ENCODE assay signal across 1 cellular context in genomic region chr1:213564215-213564659, GRCh38.
TF ChIP-seq lines count a peak whose summit lies in the region.

No MANE protein-coding gene starts in this region.

TF ChIP-seq in HepG2, 621 proteins besides CTCF, POLR2A, EP300 and RAD21 (continued from another document and continues in another):
- TF ChIP-seq ZNF572 (CRISPR knock-in tag; IDR thresholded peaks at IDR 0.05) (no peak), THAP9 (CRISPR knock-in tag; IDR thresholded peaks at IDR 0.05; ENCODE audit: borderline replicate concordance) (no peak), ZNF30 (CRISPR knock-in tag; IDR thresholded peaks at IDR 0.05) (no peak), ZNF543 (CRISPR knock-in tag; IDR thresholded peaks at IDR 0.05) (no peak), RXRB (CRISPR knock-in tag; IDR thresholded peaks at IDR 0.05; ENCODE audit: borderline replicate concordance) (peak; percentile 13; the same call in 1 of the 2 replicates), MYPOP (CRISPR knock-in tag; IDR thresholded peaks at IDR 0.05) (no peak), ARID3A (IDR thresholded peaks at IDR 0.05; ENCODE audit: low read depth, low read length) (peak; percentile 47; the same call in 1 of the 2 replicates), ZNF256 (CRISPR knock-in tag; conservative IDR thresholded peaks at IDR 0.05) (no peak), HMGA1 (CRISPR knock-in tag; conservative IDR thresholded peaks at IDR 0.05) (no peak), IRF2 (CRISPR knock-in tag; IDR thresholded peaks at IDR 0.05) (peak; percentile 40; the same call in 1 of the 2 replicates), MYNN (CRISPR knock-in tag; IDR thresholded peaks at IDR 0.05; ENCODE audit: low read depth) (no peak), KDM4B (CRISPR knock-in tag; IDR thresholded peaks at IDR 0.05) (no peak), HNF4A (CRISPR knock-in tag; IDR thresholded peaks at IDR 0.05) (peak; percentile 88), ZNF605 (CRISPR knock-in tag; IDR thresholded peaks at IDR 0.05) (no peak), ZSCAN31 (CRISPR knock-in tag; IDR thresholded peaks at IDR 0.05; ENCODE audit: low read depth) (no peak), SUZ12 (IDR thresholded peaks at IDR 0.05; ENCODE audit: low read depth, low read length) (no peak), SNAPC5 (CRISPR knock-in tag; IDR thresholded peaks at IDR 0.05; ENCODE audit: borderline replicate concordance) (no peak), ZBTB39 (CRISPR knock-in tag; IDR thresholded peaks at IDR 0.05) (no peak), SOX13 (IDR thresholded peaks at IDR 0.05) (no peak), SOX13 (CRISPR knock-in tag; conservative IDR thresholded peaks at IDR 0.05 in 1 of 2, IDR thresholded peaks at IDR 0.05 in 1 of 2) (peak in 1 of 2 experiments; percentile 46; a peak in 2 of 4 replicates), ZZZ3 (CRISPR knock-in tag; IDR thresholded peaks at IDR 0.05; ENCODE audit: borderline replicate concordance) (no peak), SALL1 (CRISPR knock-in tag; IDR thresholded peaks at IDR 0.05) (no peak; the same call in 1 of the 2 replicates), BRCA1 (CRISPR knock-in tag; IDR thresholded peaks at IDR 0.05) (no peak), ZNF883 (CRISPR knock-in tag; IDR thresholded peaks at IDR 0.05; ENCODE audit: not compliant biosample characterization) (no peak), PRPF4 (IDR thresholded peaks at IDR 0.05; ENCODE audit: low read depth, low read length, poor library complexity, severe bottlenecking) (no peak), ZNF18 (CRISPR knock-in tag; IDR thresholded peaks at IDR 0.05; ENCODE audit: insufficient replicate concordance) (no peak), MEIS1 (CRISPR knock-in tag; IDR thresholded peaks at IDR 0.05; ENCODE audit: borderline replicate concordance) (no peak), ZNF740 (CRISPR knock-in tag; IDR thresholded peaks at IDR 0.05) (no peak), ZNF280B (CRISPR knock-in tag; IDR thresholded peaks at IDR 0.05; ENCODE audit: borderline replicate concordance) (no peak), NCOA5 (CRISPR knock-in tag; IDR thresholded peaks at IDR 0.05) (no peak), SETDB1 (CRISPR knock-in tag; IDR thresholded peaks at IDR 0.05; ENCODE audit: borderline replicate concordance) (no peak), NFE2 (CRISPR knock-in tag; IDR thresholded peaks at IDR 0.05) (no peak), NFIC (IDR thresholded peaks at IDR 0.05; ENCODE audit: low read length) (no peak), SNRNP70 (IDR thresholded peaks at IDR 0.05; ENCODE audit: low read depth, low read length) (no peak), EED (CRISPR knock-in tag; IDR thresholded peaks at IDR 0.05) (no peak), SOX5 (CRISPR knock-in tag; IDR thresholded peaks at IDR 0.05; ENCODE audit: borderline replicate concordance) (0 out of 2 replicates have a peak, but pooled peaks have one; percentile 18)
- TF ChIP-seq, protein P1, sequence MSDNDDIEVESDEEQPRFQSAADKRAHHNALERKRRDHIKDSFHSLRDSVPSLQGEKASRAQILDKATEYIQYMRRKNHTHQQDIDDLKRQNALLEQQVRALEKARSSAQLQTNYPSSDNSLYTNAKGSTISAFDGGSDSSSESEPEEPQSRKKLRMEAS (IDR thresholded peaks at IDR 0.05): no peak
- TF ChIP-seq, protein P2, sequence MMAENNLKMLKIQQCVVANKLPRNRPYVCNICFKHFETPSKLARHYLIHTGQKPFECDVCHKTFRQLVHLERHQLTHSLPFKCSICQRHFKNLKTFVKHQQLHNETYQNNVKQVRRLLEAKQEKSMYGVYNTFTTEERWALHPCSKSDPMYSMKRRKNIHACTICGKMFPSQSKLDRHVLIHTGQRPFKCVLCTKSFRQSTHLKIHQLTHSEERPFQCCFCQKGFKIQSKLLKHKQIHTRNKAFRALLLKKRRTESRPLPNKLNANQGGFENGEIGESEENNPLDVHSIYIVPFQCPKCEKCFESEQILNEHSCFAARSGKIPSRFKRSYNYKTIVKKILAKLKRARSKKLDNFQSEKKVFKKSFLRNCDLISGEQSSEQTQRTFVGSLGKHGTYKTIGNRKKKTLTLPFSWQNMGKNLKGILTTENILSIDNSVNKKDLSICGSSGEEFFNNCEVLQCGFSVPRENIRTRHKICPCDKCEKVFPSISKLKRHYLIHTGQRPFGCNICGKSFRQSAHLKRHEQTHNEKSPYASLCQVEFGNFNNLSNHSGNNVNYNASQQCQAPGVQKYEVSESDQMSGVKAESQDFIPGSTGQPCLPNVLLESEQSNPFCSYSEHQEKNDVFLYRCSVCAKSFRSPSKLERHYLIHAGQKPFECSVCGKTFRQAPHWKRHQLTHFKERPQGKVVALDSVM (CRISPR knock-in tag; IDR thresholded peaks at IDR 0.05): no peak
- TF ChIP-seq, protein P3, sequence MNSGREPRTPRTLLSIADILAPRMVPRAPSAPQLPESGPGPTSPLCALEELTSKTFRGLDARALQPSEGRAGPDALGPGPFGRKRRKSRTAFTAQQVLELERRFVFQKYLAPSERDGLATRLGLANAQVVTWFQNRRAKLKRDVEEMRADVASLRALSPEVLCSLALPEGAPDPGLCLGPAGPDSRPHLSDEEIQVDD (CRISPR knock-in tag; IDR thresholded peaks at IDR 0.05; ENCODE audit: borderline replicate concordance): no peak
- TF ChIP-seq, protein P4, sequence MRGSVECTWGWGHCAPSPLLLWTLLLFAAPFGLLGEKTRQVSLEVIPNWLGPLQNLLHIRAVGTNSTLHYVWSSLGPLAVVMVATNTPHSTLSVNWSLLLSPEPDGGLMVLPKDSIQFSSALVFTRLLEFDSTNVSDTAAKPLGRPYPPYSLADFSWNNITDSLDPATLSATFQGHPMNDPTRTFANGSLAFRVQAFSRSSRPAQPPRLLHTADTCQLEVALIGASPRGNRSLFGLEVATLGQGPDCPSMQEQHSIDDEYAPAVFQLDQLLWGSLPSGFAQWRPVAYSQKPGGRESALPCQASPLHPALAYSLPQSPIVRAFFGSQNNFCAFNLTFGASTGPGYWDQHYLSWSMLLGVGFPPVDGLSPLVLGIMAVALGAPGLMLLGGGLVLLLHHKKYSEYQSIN (CRISPR knock-in tag; IDR thresholded peaks at IDR 0.05; ENCODE audit: borderline replicate concordance): no peak
- TF ChIP-seq, protein P5, sequence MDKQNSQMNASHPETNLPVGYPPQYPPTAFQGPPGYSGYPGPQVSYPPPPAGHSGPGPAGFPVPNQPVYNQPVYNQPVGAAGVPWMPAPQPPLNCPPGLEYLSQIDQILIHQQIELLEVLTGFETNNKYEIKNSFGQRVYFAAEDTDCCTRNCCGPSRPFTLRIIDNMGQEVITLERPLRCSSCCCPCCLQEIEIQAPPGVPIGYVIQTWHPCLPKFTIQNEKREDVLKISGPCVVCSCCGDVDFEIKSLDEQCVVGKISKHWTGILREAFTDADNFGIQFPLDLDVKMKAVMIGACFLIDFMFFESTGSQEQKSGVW (CRISPR knock-in tag; IDR thresholded peaks at IDR 0.05; ENCODE audit: borderline replicate concordance): no peak
